28 cellular contexts compared by ENCODE assay signal in genomic region chr1:157852476-157852875, GRCh38. TPM values are rescaled to one million over a fixed set of nuclear protein-coding genes. Genes with fewer than 3 reads are reported as not detected.
DNase-seq lines count a peak whose midpoint lies in the region; ATAC-seq and TF ChIP-seq lines count a peak whose summit lies in the region.
"Had no signal": no experiment of that assay in that cellular context is flagged by ENCODE, and none has a peak within 500 bp of the region (broad histone marks: within the 10 kb centered on the region; RNA-seq: fewer than 3 reads in every experiment).

No MANE protein-coding gene starts in this region.

- H3K4me2 ChIP-seq in Karpas-422 (ENCODE audit: low read depth, low read length, poor library complexity, severe bottlenecking) = no peak overlapping the region

- H3K27ac ChIP-seq in Karpas-422 (ENCODE audit: low read length) = 0 out of 2 replicates have a peak overlapping the region, but pooled peaks have one; percentile 19
- no peak overlapping the region for H3K27ac ChIP-seq in foreskin keratinocyte
- H3K27ac ChIP-seq: C4-2B, dorsolateral prefrontal cortex, left ventricle myocardium inferior, thoracic aorta had no signal

- DNase-seq in COLO829 (ENCODE audit: low spot score) (peak; percentile 63), Karpas-422 (no peak), amniotic epithelial cell (ENCODE audit: low read depth) (peak; percentile 80), foreskin keratinocyte (peak; percentile 77 to 89), NCI-H524 (lab: John Stamatoyannopoulos, UW) (no peak)
- DNase-seq: activated CD4-positive, alpha-beta T cell treated with anti-CD3 and anti-CD28 coated beads, Interleukin-2, amount 10 ng/mL, durations not matched to agents 24 days and 14 days; activated CD8-positive, alpha-beta memory T cell treated with anti-CD3 and anti-CD28 coated beads, Interleukin-2, amount 10 ng/mL, durations not matched to agents 7 days and 5 days; caudate nucleus; dorsolateral prefrontal cortex; H7; Kasumi-1; left ventricle myocardium inferior; NCI-H1417 treated with DMSO at 0.1 percent for 48 hours; NCI-H69; nephron progenitor cell; posterior cingulate gyrus; SHP77 treated with DMSO at 0.1 percent for 48 hours; T-helper 1 cell had no signal

- peaks cover 6% of the 10 kb centered on the region; the same call in 1 of the 2 replicates for H3K36me3 ChIP-seq in Karpas-422 (ENCODE audit: insufficient read depth, low read length)
- H3K36me3 ChIP-seq: left ventricle myocardium inferior, thoracic aorta had no signal

- H3K4me1 ChIP-seq in Karpas-422 (ENCODE audit: low read length) = peaks cover 57% of the 10 kb centered on the region
- peaks cover 13% of the 10 kb centered on the region for H3K4me1 ChIP-seq in foreskin keratinocyte
- H3K4me1 ChIP-seq: left ventricle myocardium inferior had no signal

- no peak overlapping the region for H3K9ac ChIP-seq in Karpas-422 (ENCODE audit: low read length)

- H3K9me3 ChIP-seq in Karpas-422 (ENCODE audit: low read length) = no peaks in the 10 kb centered on the region
- H3K9me3 ChIP-seq: left ventricle myocardium inferior, thoracic aorta had no signal

- ATAC-seq in foreskin keratinocyte = peak; percentile 97
- ATAC-seq in GM19395 (IDR thresholded peaks at IDR 0.05; ENCODE audit: unreplicated experiment) = no peak
- no peak for ATAC-seq in GM18909 (IDR thresholded peaks at IDR 0.05; ENCODE audit: poor library complexity, unreplicated experiment)
- ATAC-seq in HG03280 (IDR thresholded peaks at IDR 0.05; ENCODE audit: unreplicated experiment) = no peak
- ATAC-seq: activated CD8-positive, alpha-beta memory T cell treated with anti-CD3 and anti-CD28 coated beads, Interleukin-2, amount 10 ng/mL, durations not matched to agents 7 days and 5 days; GM12878; stimulated activated effector memory CD8-positive, alpha-beta T cell treated with anti-CD3 and anti-CD28 coated beads, Interleukin-12 subunit alpha, Interleukin-12 subunit beta, amount 100 ng/mL, for 72 hours had no signal

- TF ChIP-seq CTCF in foreskin keratinocyte (conservative IDR thresholded peaks at IDR 0.05) = no peak

- H3K79me2 ChIP-seq in Karpas-422 (ENCODE audit: low read length) = no peaks in the 10 kb centered on the region

- H3K27me3 ChIP-seq in Karpas-422 (ENCODE audit: low read length) (no peaks in the 10 kb centered on the region), foreskin keratinocyte (no peaks in the 10 kb centered on the region)
- H3K27me3 ChIP-seq: dorsolateral prefrontal cortex had no signal

- no peaks in the 10 kb centered on the region for H3K9me2 ChIP-seq in Karpas-422 (replicated peaks; ENCODE audit: insufficient read depth, low read length)

- H3K4me3 ChIP-seq in Karpas-422 (ENCODE audit: low read length) = no peak overlapping the region
- H3K4me3 ChIP-seq: dorsolateral prefrontal cortex, GM12878, left ventricle myocardium inferior, thoracic aorta had no signal

- H4K20me1 ChIP-seq in Karpas-422 (ENCODE audit: insufficient read depth, low read depth, low read length) = no peaks in the 10 kb centered on the region

- H2AFZ ChIP-seq in Karpas-422 (ENCODE audit: low read length) = no peak overlapping the region

RNA-seq across cellular contexts. Expression of gene CD5L, which starts 10.9 kb away (rescaled TPM):
- 0.43 and 2.0 TPM in 2 replicates for total RNA-seq in Karpas-422 (2014; rRNA removed; shearing (Covaris generic); ENCODE audit: low replicate concordance)
- not detected in 2 replicates for total RNA-seq in foreskin keratinocyte
- polyA plus RNA-seq in foreskin keratinocyte = not detected in 2 replicates
- total RNA-seq: activated CD4-positive, alpha-beta T cell treated with anti-CD3 and anti-CD28 coated beads, Interleukin-2, amount 10 ng/mL, durations not matched to agents 24 days and 14 days; activated CD8-positive, alpha-beta memory T cell treated with anti-CD3 and anti-CD28 coated beads, Interleukin-2, amount 10 ng/mL, durations not matched to agents 7 days and 5 days; activated T-helper 2 cell treated with anti-CD3 and anti-CD28 coated beads, Interferon-gamma antibody, Interleukin-2, Interleukin-4, amounts not matched to agents 10 μg/mL and 5 μg/mL and 100 μg/mL, durations not matched to agents 14 hours and 24 hours and 36 hours; glomerular endothelial cell; H7 had no signal
- polyA plus RNA-seq: esophagus had no signal

RNA-seq across cellular contexts. Expression of gene FCRL1, which starts 32.6 kb away (rescaled TPM):
- 109 and 232 TPM in 2 replicates for total RNA-seq in Karpas-422 (2014; rRNA removed; shearing (Covaris generic); ENCODE audit: low replicate concordance)
- total RNA-seq in foreskin keratinocyte = not detected in 2 replicates
- not detected in 2 replicates for polyA plus RNA-seq in foreskin keratinocyte
- total RNA-seq: activated CD4-positive, alpha-beta T cell treated with anti-CD3 and anti-CD28 coated beads, Interleukin-2, amount 10 ng/mL, durations not matched to agents 24 days and 14 days; activated CD8-positive, alpha-beta memory T cell treated with anti-CD3 and anti-CD28 coated beads, Interleukin-2, amount 10 ng/mL, durations not matched to agents 7 days and 5 days; activated T-helper 2 cell treated with anti-CD3 and anti-CD28 coated beads, Interferon-gamma antibody, Interleukin-2, Interleukin-4, amounts not matched to agents 10 μg/mL and 5 μg/mL and 100 μg/mL, durations not matched to agents 14 hours and 24 hours and 36 hours; glomerular endothelial cell; H7; left ventricle myocardium inferior had no signal

Comparison
In these comparisons a context has a peak if more than half of its experiments do, and no peak if none do; other contexts are left out.
1. DNase-seq: peak in COLO829 (single experiment), amniotic epithelial cell (single experiment) and foreskin keratinocyte (2 of 2); none in Karpas-422 (single experiment) and NCI-H524 (0 of 2).
2. RNA of gene FCRL1, which starts 32.6 kb away (total RNA-seq): 109 to 232 TPM in Karpas-422; not detected in foreskin keratinocyte; every median in the first group is over 100 times any median in the second.